1 cellular context compared by ENCODE assay signal in genomic region chr9:2991292-2991691, GRCh38.
TF ChIP-seq lines count a peak whose summit lies in the region.

No MANE protein-coding gene starts in this region.

TF ChIP-seq in IMR-90, 13 proteins besides CTCF, POLR2A, EP300 and RAD21 (continued from another document):
- no peak for TF ChIP-seq RCOR1 (IDR thresholded peaks at IDR 0.05; ENCODE audit: insufficient replicate concordance, low read length)
- TF ChIP-seq MXI1 (IDR thresholded peaks at IDR 0.05; ENCODE audit: borderline replicate concordance, low read depth, low read length) = no peak
- TF ChIP-seq MAZ (IDR thresholded peaks at IDR 0.05; ENCODE audit: borderline replicate concordance, low read depth, low read length) = no peak
- no peak for TF ChIP-seq NFE2L2 (IDR thresholded peaks at IDR 0.05; ENCODE audit: low read depth, low read length)
